ENCODE assay signal across 1 cellular context in genomic region chr5:141320225-141321169, GRCh38.
TF ChIP-seq lines count a peak whose summit lies in the region.

TSS of gene TAF7 (minus strand) at chr5:141320784. CDS start at chr5:141320044, 740 bp downstream.

TF ChIP-seq in HepG2, 621 proteins besides CTCF, POLR2A, EP300 and RAD21 (continued from another document and continues in another):
- no peak for TF ChIP-seq PRDM10 (CRISPR knock-in tag; IDR thresholded peaks at IDR 0.05; ENCODE audit: low read depth)
- no peak for TF ChIP-seq MIER2 (CRISPR knock-in tag; IDR thresholded peaks at IDR 0.05)
- TF ChIP-seq ZBTB10 (CRISPR knock-in tag; IDR thresholded peaks at IDR 0.05; ENCODE audit: borderline replicate concordance), result no peak
- TF ChIP-seq ZNF674 (CRISPR knock-in tag; IDR thresholded peaks at IDR 0.05; ENCODE audit: low read depth), result no peak
- TF ChIP-seq PHF5A (CRISPR knock-in tag; IDR thresholded peaks at IDR 0.05; ENCODE audit: low read depth, unreplicated experiment), result no peak
- no peak for TF ChIP-seq TEAD3 (CRISPR knock-in tag; optimal IDR thresholded peaks at IDR 0.05; ENCODE audit: borderline replicate concordance)
- TF ChIP-seq ZNF138 (CRISPR knock-in tag; IDR thresholded peaks at IDR 0.05; ENCODE audit: low read depth), result no peak; the same call in 1 of the 2 replicates
- no peak for TF ChIP-seq MAFG (CRISPR knock-in tag; IDR thresholded peaks at IDR 0.05)
- peak; percentile 42 for TF ChIP-seq FOSL2 (CRISPR knock-in tag; IDR thresholded peaks at IDR 0.05)
- no peak for TF ChIP-seq TBP (CRISPR knock-in tag; IDR thresholded peaks at IDR 0.05)
- no peak for TF ChIP-seq ZNF33B (CRISPR knock-in tag; IDR thresholded peaks at IDR 0.05)
- 0 out of 2 replicates have a peak, but pooled peaks have one; percentile 39 for TF ChIP-seq ZNF891 (CRISPR knock-in tag; IDR thresholded peaks at IDR 0.05)
- TF ChIP-seq PAWR (CRISPR knock-in tag; IDR thresholded peaks at IDR 0.05; ENCODE audit: borderline replicate concordance), result no peak
- peak; percentile 88 for TF ChIP-seq ZFP82 (CRISPR knock-in tag; IDR thresholded peaks at IDR 0.05; ENCODE audit: borderline replicate concordance)
- TF ChIP-seq HHEX (CRISPR knock-in tag; IDR thresholded peaks at IDR 0.05), result no peak; the same call in 1 of the 2 replicates
- no peak for TF ChIP-seq ZNF354B (CRISPR knock-in tag; IDR thresholded peaks at IDR 0.05)
- no peak for TF ChIP-seq JUNB (CRISPR knock-in tag; IDR thresholded peaks at IDR 0.05; ENCODE audit: borderline replicate concordance)
- peak; percentile 95 for TF ChIP-seq MEIS1 (CRISPR knock-in tag; IDR thresholded peaks at IDR 0.05; ENCODE audit: borderline replicate concordance)
- no peak for TF ChIP-seq TRIM24 (CRISPR knock-in tag; IDR thresholded peaks at IDR 0.05)
- no peak for TF ChIP-seq ZNF652 (CRISPR knock-in tag; IDR thresholded peaks at IDR 0.05; ENCODE audit: borderline replicate concordance, low read depth)
- TF ChIP-seq BRD4 (CRISPR knock-in tag; IDR thresholded peaks at IDR 0.05), result 0 out of 2 replicates have a peak, but pooled peaks have one; percentile 6
- no peak for TF ChIP-seq PAF1 (CRISPR knock-in tag; IDR thresholded peaks at IDR 0.05)
- TF ChIP-seq PRDM15 (CRISPR knock-in tag; IDR thresholded peaks at IDR 0.05), result no peak
- no peak for TF ChIP-seq NFE2L2 (IDR thresholded peaks at IDR 0.05; ENCODE audit: low read length)
- peak; percentile 60 for TF ChIP-seq YEATS4 (CRISPR knock-in tag; IDR thresholded peaks at IDR 0.05; ENCODE audit: borderline replicate concordance)
- no peak for TF ChIP-seq JUND (CRISPR knock-in tag; IDR thresholded peaks at IDR 0.05)
- no peak for TF ChIP-seq MBD4 (IDR thresholded peaks at IDR 0.05; ENCODE audit: borderline replicate concordance, low read length)
- peak; percentile 92 for TF ChIP-seq YY1 (IDR thresholded peaks at IDR 0.05; ENCODE audit: insufficient read depth, insufficient replicate concordance, low read depth, low read length)
- TF ChIP-seq KDM5A (IDR thresholded peaks at IDR 0.05; ENCODE audit: borderline replicate concordance, low read length), result no peak
- no peak for TF ChIP-seq KIAA2018 (CRISPR knock-in tag; IDR thresholded peaks at IDR 0.05; ENCODE audit: borderline replicate concordance)
- TF ChIP-seq ARNT (IDR thresholded peaks at IDR 0.05), result no peak
- peak; percentile 84 for TF ChIP-seq ZNF451 (CRISPR knock-in tag; IDR thresholded peaks at IDR 0.05)
- TF ChIP-seq NRL (CRISPR knock-in tag; IDR thresholded peaks at IDR 0.05; ENCODE audit: borderline replicate concordance), result peak; percentile 80; the same call in 1 of the 2 replicates
- TF ChIP-seq CERS6 (CRISPR knock-in tag; IDR thresholded peaks at IDR 0.05), result no peak
- peak; percentile 97 for TF ChIP-seq ZMYM4 (CRISPR knock-in tag; IDR thresholded peaks at IDR 0.05)
- no peak; the same call in 1 of the 2 replicates for TF ChIP-seq ZNF878 (CRISPR knock-in tag; IDR thresholded peaks at IDR 0.05)
- TF ChIP-seq ARNT2 (CRISPR knock-in tag; IDR thresholded peaks at IDR 0.05; ENCODE audit: low read depth), result peak; percentile 81
- TF ChIP-seq HOXA5 (CRISPR knock-in tag; IDR thresholded peaks at IDR 0.05), result peak; percentile 75
- TF ChIP-seq NFE2L1 (CRISPR knock-in tag; IDR thresholded peaks at IDR 0.05; ENCODE audit: borderline replicate concordance), result peak; percentile 88; the same call in 1 of the 2 replicates
- TF ChIP-seq ZNF350 (CRISPR knock-in tag; IDR thresholded peaks at IDR 0.05; ENCODE audit: borderline replicate concordance, low read depth), result peak; percentile 95
- TF ChIP-seq ZNF776 (CRISPR knock-in tag; IDR thresholded peaks at IDR 0.05), result peak; percentile 68; the same call in 1 of the 2 replicates
- peak; percentile 77; the same call in 1 of the 2 replicates for TF ChIP-seq ZC3H13 (CRISPR knock-in tag; IDR thresholded peaks at IDR 0.05)
